10 cellular contexts compared by ENCODE assay signal in genomic region chr3:42122261-42123011, GRCh38.
A peak's percentile ranks its signal among the peaks of the same experiment; 100 is the strongest.
DNase-seq lines count a peak whose midpoint lies in the region; ATAC-seq and TF ChIP-seq lines count a peak whose summit lies in the region.
"Had no signal": no experiment of that assay in that cellular context is flagged by ENCODE, and none has a peak within 500 bp of the region (broad histone marks: within the 10 kb centered on the region; RNA-seq: fewer than 3 reads in every experiment).

No MANE protein-coding gene starts in this region.

- H3K4me3 ChIP-seq in epithelial cell of esophagus (ENCODE audit: low read length) (peak overlapping the region; percentile 7), skin epidermis (no peak overlapping the region)

- H3K27ac ChIP-seq in skin epidermis, result peak overlapping the region in 18 of 21 experiments; percentile 17 to 75 (median 66)

- TF ChIP-seq CTCF in epithelial cell of esophagus (IDR thresholded peaks at IDR 0.05; ENCODE audit: insufficient read depth, low read depth, low read length, missing control alignments), result no peak

- DNase-seq in epithelial cell of esophagus (ENCODE audit: low read depth) (peak; percentile 83), hippocampal formation (lab: John Stamatoyannopoulos, UW) (no peak), RKO (ENCODE audit: low spot score) (no peak), NCI-H524 (lab: John Stamatoyannopoulos, UW) (no peak)
- DNase-seq: activated naive CD4-positive, alpha-beta T cell treated with anti-CD3 and anti-CD28 coated beads, Interleukin-2, amount 50 U/mL, for 16 hours; GF-D8 had no signal

- ATAC-seq in GM18858 (IDR thresholded peaks at IDR 0.05; ENCODE audit: unreplicated experiment) (peak; percentile 20), HG02938 (IDR thresholded peaks at IDR 0.05; ENCODE audit: unreplicated experiment) (peak; percentile 29), GM21447 (IDR thresholded peaks at IDR 0.05; ENCODE audit: unreplicated experiment) (no peak)
